13 cellular contexts compared by ENCODE assay signal in genomic region chr5:74112372-74112875, GRCh38.
"Had no signal": no experiment of that assay in that cellular context is flagged by ENCODE, and none has a peak within 500 bp of the region (broad histone marks: within the 10 kb centered on the region; RNA-seq: fewer than 3 reads in every experiment).

No MANE protein-coding gene starts in this region.

- H3K4me1 ChIP-seq: ascending aorta, upper lobe of right lung had no signal

- H3K27ac ChIP-seq: ascending aorta, cardiac muscle cell, foreskin keratinocyte, ovary, upper lobe of right lung had no signal

- DNase-seq: activated CD4-positive, alpha-beta T cell treated with anti-CD3 and anti-CD28 coated beads for 48 hours; activated CD8-positive, alpha-beta memory T cell treated with anti-CD3 and anti-CD28 coated beads, Interleukin-2, amount 50 U/mL, for 48 hours; activated CD8-positive, alpha-beta T cell treated with anti-CD3 and anti-CD28 coated beads, Interleukin-2, amount 10 ng/mL, durations not matched to agents 7 days and 5 days; foreskin keratinocyte; nephron progenitor cell; ovary; stimulated activated CD4-positive, alpha-beta T cell treated with anti-CD3 and anti-CD28 coated beads, Interleukin-2, amount 100 ng/mL, for 48 hours; stimulated activated naive CD8-positive, alpha-beta T cell treated with anti-CD3 and anti-CD28 coated beads, Interleukin-15, Interleukin-2, amounts not matched to agents 100 U/mL and 50 U/mL, for 24 hours; upper lobe of right lung had no signal

- H3K4me3 Mint-ChIP-seq: activated CD8-positive, alpha-beta T cell treated with anti-CD3 and anti-CD28 coated beads, Interleukin-2, amount 10 ng/mL, durations not matched to agents 7 days and 5 days; nephron progenitor cell; WTC11 had no signal

- H3K9me3 Mint-ChIP-seq: nephron progenitor cell, WTC11 had no signal

- H3K36me3 ChIP-seq: ascending aorta, cardiac muscle cell, ovary, upper lobe of right lung had no signal

- H3K4me3 ChIP-seq: ascending aorta, cardiac muscle cell, ovary, upper lobe of right lung had no signal

- H3K36me3 Mint-ChIP-seq: WTC11 had no signal

- FAIRE-seq: islet of Langerhans had no signal

- H3K27me3 ChIP-seq: ascending aorta, cardiac muscle cell, foreskin keratinocyte, ovary, upper lobe of right lung had no signal

- H3K27ac Mint-ChIP-seq: activated CD8-positive, alpha-beta T cell treated with anti-CD3 and anti-CD28 coated beads, Interleukin-2, amount 10 ng/mL, durations not matched to agents 7 days and 5 days; nephron progenitor cell; WTC11 had no signal

- H3K9me3 ChIP-seq: ascending aorta, ovary, upper lobe of right lung had no signal
